Comparison of ENCODE assay signal across 1 cellular context in the genomic region with DNA sequence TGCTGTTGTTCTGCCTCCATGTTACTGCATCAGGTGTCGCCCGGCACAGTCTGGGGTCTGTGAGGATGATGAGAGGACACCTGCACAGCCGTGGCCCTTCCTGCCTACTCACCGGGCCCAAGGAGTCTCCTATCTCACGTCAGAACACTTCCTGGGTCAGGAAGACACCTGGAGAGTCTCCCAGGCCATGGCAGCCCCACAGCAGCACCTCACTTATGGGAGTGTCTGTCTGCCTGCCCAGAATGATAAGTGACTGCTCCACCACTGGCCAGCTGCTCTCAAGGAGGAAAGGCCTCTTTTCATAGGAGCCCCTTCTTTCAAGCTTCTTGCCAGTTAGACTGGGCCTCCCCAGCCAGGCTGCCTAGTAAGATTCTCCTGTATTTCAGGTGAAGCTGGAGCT.
TF ChIP-seq lines count a peak whose summit lies in the region.

No MANE protein-coding gene starts in this region.

TF ChIP-seq in HepG2, 621 proteins besides CTCF, POLR2A, EP300 and RAD21 (continued from another document):
- no peak for TF ChIP-seq SKIL (CRISPR knock-in tag; IDR thresholded peaks at IDR 0.05; ENCODE audit: borderline replicate concordance)
- no peak for TF ChIP-seq AHDC1 (CRISPR knock-in tag; IDR thresholded peaks at IDR 0.05; ENCODE audit: borderline replicate concordance)
- TF ChIP-seq HMG20B (CRISPR knock-in tag; conservative IDR thresholded peaks at IDR 0.05) = no peak
